Comparison of ENCODE assay signal across 1 cellular context in the genomic region with DNA sequence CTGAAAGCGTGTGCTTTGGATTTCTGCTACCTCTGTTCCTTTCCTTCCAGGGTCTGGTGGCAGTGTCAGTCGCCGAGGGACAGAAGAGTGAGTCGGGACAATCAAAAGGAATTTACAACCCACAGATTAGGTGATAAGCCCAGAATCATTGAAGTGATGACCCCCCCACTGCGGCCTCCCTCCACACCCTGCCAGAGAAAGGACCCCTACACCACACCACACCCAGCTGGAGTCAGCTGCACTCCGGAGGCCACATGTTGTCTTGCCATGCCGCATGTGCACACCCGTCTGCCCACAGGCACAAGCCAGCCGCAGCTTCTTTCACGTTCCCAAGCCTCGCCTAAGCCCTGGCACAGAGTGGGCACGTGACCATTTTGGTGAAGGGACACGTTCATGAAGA.
TF ChIP-seq lines count a peak whose summit lies in the region.

No MANE protein-coding gene starts in this region.

TF ChIP-seq in H1, 55 proteins besides CTCF, POLR2A, EP300 and RAD21:
- TF ChIP-seq SRF (IDR thresholded peaks at IDR 0.05; ENCODE audit: low read depth, low read length): no peak
- no peak for TF ChIP-seq TAF1 (IDR thresholded peaks at IDR 0.05; ENCODE audit: low read depth, low read length)
- no peak for TF ChIP-seq MAFK (IDR thresholded peaks at IDR 0.05; ENCODE audit: low read depth, low read length)
- TF ChIP-seq, protein P1, sequence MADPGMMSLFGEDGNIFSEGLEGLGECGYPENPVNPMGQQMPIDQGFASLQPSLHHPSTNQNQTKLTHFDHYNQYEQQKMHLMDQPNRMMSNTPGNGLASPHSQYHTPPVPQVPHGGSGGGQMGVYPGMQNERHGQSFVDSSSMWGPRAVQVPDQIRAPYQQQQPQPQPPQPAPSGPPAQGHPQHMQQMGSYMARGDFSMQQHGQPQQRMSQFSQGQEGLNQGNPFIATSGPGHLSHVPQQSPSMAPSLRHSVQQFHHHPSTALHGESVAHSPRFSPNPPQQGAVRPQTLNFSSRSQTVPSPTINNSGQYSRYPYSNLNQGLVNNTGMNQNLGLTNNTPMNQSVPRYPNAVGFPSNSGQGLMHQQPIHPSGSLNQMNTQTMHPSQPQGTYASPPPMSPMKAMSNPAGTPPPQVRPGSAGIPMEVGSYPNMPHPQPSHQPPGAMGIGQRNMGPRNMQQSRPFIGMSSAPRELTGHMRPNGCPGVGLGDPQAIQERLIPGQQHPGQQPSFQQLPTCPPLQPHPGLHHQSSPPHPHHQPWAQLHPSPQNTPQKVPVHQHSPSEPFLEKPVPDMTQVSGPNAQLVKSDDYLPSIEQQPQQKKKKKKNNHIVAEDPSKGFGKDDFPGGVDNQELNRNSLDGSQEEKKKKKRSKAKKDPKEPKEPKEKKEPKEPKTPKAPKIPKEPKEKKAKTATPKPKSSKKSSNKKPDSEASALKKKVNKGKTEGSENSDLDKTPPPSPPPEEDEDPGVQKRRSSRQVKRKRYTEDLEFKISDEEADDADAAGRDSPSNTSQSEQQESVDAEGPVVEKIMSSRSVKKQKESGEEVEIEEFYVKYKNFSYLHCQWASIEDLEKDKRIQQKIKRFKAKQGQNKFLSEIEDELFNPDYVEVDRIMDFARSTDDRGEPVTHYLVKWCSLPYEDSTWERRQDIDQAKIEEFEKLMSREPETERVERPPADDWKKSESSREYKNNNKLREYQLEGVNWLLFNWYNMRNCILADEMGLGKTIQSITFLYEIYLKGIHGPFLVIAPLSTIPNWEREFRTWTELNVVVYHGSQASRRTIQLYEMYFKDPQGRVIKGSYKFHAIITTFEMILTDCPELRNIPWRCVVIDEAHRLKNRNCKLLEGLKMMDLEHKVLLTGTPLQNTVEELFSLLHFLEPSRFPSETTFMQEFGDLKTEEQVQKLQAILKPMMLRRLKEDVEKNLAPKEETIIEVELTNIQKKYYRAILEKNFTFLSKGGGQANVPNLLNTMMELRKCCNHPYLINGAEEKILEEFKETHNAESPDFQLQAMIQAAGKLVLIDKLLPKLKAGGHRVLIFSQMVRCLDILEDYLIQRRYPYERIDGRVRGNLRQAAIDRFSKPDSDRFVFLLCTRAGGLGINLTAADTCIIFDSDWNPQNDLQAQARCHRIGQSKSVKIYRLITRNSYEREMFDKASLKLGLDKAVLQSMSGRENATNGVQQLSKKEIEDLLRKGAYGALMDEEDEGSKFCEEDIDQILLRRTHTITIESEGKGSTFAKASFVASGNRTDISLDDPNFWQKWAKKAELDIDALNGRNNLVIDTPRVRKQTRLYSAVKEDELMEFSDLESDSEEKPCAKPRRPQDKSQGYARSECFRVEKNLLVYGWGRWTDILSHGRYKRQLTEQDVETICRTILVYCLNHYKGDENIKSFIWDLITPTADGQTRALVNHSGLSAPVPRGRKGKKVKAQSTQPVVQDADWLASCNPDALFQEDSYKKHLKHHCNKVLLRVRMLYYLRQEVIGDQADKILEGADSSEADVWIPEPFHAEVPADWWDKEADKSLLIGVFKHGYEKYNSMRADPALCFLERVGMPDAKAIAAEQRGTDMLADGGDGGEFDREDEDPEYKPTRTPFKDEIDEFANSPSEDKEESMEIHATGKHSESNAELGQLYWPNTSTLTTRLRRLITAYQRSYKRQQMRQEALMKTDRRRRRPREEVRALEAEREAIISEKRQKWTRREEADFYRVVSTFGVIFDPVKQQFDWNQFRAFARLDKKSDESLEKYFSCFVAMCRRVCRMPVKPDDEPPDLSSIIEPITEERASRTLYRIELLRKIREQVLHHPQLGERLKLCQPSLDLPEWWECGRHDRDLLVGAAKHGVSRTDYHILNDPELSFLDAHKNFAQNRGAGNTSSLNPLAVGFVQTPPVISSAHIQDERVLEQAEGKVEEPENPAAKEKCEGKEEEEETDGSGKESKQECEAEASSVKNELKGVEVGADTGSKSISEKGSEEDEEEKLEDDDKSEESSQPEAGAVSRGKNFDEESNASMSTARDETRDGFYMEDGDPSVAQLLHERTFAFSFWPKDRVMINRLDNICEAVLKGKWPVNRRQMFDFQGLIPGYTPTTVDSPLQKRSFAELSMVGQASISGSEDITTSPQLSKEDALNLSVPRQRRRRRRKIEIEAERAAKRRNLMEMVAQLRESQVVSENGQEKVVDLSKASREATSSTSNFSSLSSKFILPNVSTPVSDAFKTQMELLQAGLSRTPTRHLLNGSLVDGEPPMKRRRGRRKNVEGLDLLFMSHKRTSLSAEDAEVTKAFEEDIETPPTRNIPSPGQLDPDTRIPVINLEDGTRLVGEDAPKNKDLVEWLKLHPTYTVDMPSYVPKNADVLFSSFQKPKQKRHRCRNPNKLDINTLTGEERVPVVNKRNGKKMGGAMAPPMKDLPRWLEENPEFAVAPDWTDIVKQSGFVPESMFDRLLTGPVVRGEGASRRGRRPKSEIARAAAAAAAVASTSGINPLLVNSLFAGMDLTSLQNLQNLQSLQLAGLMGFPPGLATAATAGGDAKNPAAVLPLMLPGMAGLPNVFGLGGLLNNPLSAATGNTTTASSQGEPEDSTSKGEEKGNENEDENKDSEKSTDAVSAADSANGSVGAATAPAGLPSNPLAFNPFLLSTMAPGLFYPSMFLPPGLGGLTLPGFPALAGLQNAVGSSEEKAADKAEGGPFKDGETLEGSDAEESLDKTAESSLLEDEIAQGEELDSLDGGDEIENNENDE (IDR thresholded peaks at IDR 0.05; ENCODE audit: insufficient replicate concordance, low read length): no peak
- no peak for TF ChIP-seq TBP (IDR thresholded peaks at IDR 0.05; ENCODE audit: low read depth, low read length)
- no peak for TF ChIP-seq CTBP2 (IDR thresholded peaks at IDR 0.05; ENCODE audit: borderline replicate concordance, insufficient read depth, insufficient read length, low read length)
- no peak for TF ChIP-seq RFX5 (IDR thresholded peaks at IDR 0.05; ENCODE audit: borderline replicate concordance, low read depth, low read length)
- no peak for TF ChIP-seq BACH1 (IDR thresholded peaks at IDR 0.05; ENCODE audit: low read length)
- TF ChIP-seq SIN3A (conservative IDR thresholded peaks at IDR 0.05 in 1 of 2, IDR thresholded peaks at IDR 0.05 in 1 of 2; ENCODE audit: low read depth in 1 of 2, low read length in 2 of 2): no peak
- TF ChIP-seq CHD2 (IDR thresholded peaks at IDR 0.05; ENCODE audit: low read length): no peak
- TF ChIP-seq CREB1 (IDR thresholded peaks at IDR 0.05): no peak
